Comparison of ENCODE assay signal across 1 cellular context in the genomic region with DNA sequence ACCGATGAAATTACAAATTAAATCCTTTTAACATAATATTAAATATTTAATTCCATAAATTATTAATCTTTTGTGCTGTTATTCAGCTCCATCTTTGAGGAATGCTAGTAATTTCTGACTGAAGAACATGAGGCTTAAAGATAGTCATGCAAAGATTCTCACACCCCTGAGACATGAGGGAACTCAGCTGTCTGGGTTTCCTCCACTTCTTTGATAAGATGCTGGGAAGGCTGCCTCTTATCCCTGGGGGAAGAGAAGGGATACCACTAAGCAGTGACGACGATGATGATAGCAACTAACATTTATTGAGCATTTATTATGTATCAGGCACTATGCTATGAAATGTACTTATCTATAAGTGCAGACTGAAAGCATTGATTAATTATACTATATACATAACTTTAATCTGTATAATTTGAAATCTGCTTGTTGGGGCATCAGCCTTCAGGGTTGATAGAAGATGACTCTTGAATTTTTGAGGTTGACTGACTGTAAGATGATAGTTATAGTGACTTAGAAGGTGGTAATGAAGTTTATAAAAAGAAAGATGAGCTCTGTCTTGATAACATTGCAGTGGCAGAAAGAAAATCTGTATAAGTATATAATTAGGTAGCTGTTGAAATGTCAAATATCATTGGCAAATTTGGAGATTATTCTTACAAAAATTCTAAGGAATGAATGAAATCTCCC.
TF ChIP-seq lines count a peak whose summit lies in the region.

No MANE protein-coding gene starts in this region.

TF ChIP-seq in IMR-90, 13 proteins besides CTCF, POLR2A, EP300 and RAD21:
- no peak for TF ChIP-seq SMC3 (IDR thresholded peaks at IDR 0.05; ENCODE audit: low read depth, low read length)
- no peak for TF ChIP-seq NFE2L2 (IDR thresholded peaks at IDR 0.05; ENCODE audit: low read depth, low read length)
- TF ChIP-seq CEBPB (IDR thresholded peaks at IDR 0.05; ENCODE audit: low read depth, low read length) = no peak
- no peak for TF ChIP-seq MAZ (IDR thresholded peaks at IDR 0.05; ENCODE audit: borderline replicate concordance, low read depth, low read length)
- TF ChIP-seq RCOR1 (IDR thresholded peaks at IDR 0.05; ENCODE audit: insufficient replicate concordance, low read length) = no peak
- no peak for TF ChIP-seq BHLHE40 (IDR thresholded peaks at IDR 0.05; ENCODE audit: low read depth, low read length)
- TF ChIP-seq RFX5 (IDR thresholded peaks at IDR 0.05; ENCODE audit: low read depth, low read length) = no peak
- TF ChIP-seq CHD1 (IDR thresholded peaks at IDR 0.05; ENCODE audit: low read depth, low read length) = no peak
- TF ChIP-seq, protein P1, sequence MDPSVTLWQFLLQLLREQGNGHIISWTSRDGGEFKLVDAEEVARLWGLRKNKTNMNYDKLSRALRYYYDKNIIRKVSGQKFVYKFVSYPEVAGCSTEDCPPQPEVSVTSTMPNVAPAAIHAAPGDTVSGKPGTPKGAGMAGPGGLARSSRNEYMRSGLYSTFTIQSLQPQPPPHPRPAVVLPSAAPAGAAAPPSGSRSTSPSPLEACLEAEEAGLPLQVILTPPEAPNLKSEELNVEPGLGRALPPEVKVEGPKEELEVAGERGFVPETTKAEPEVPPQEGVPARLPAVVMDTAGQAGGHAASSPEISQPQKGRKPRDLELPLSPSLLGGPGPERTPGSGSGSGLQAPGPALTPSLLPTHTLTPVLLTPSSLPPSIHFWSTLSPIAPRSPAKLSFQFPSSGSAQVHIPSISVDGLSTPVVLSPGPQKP (IDR thresholded peaks at IDR 0.05; ENCODE audit: borderline replicate concordance, low read depth, low read length) = no peak
- no peak for TF ChIP-seq FOS (IDR thresholded peaks at IDR 0.05; ENCODE audit: low read depth, low read length)
- TF ChIP-seq, protein P2, sequence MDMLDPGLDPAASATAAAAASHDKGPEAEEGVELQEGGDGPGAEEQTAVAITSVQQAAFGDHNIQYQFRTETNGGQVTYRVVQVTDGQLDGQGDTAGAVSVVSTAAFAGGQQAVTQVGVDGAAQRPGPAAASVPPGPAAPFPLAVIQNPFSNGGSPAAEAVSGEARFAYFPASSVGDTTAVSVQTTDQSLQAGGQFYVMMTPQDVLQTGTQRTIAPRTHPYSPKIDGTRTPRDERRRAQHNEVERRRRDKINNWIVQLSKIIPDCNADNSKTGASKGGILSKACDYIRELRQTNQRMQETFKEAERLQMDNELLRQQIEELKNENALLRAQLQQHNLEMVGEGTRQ (IDR thresholded peaks at IDR 0.05; ENCODE audit: low read depth, low read length) = no peak
- no peak for TF ChIP-seq MAFK (IDR thresholded peaks at IDR 0.05; ENCODE audit: low read depth, low read length)
- TF ChIP-seq MXI1 (IDR thresholded peaks at IDR 0.05; ENCODE audit: borderline replicate concordance, low read depth, low read length) = no peak
